1 cellular context compared by ENCODE assay signal in genomic region chr4:154549894-154550790, GRCh38.
TF ChIP-seq lines count a peak whose summit lies in the region.

PLRG1 (minus strand) TSS chr4:154550400; CDS start chr4:154550308, 92 bp downstream.

TF ChIP-seq in K562, 482 proteins besides CTCF, POLR2A, EP300 and RAD21 (continued from another document and continues in another):
- TF ChIP-seq BCLAF1 (IDR thresholded peaks at IDR 0.05; ENCODE audit: borderline replicate concordance in 1 of 2, control insufficient read depth in 1 of 2, low read depth in 2 of 2, low read length in 1 of 2) = 0 out of 4 replicates have a peak, but pooled peaks of 1 of the 2 experiments have one; percentile 59
- TF ChIP-seq MNT (conservative IDR thresholded peaks at IDR 0.05) = peak in 1 of 2 experiments; percentile 63; a peak in 2 of 4 replicates
- no peak for TF ChIP-seq STAT6 (CRISPR knock-in tag; IDR thresholded peaks at IDR 0.05)
- no peak for TF ChIP-seq CBX3 (IDR thresholded peaks at IDR 0.05; ENCODE audit: borderline replicate concordance in 1 of 2, low read length in 2 of 2)
- TF ChIP-seq RFX5 (IDR thresholded peaks at IDR 0.05; ENCODE audit: low read depth, low read length) = no peak
- no peak; the same call in 1 of the 2 replicates for TF ChIP-seq POLR2AphosphoS2 (IDR thresholded peaks at IDR 0.05; ENCODE audit: low read length)
- no peak for TF ChIP-seq ZNF347 (CRISPR knock-in tag; IDR thresholded peaks at IDR 0.05; ENCODE audit: low read depth)
- TF ChIP-seq ZNF174 (CRISPR knock-in tag; IDR thresholded peaks at IDR 0.05) = no peak
- TF ChIP-seq KAT2B (IDR thresholded peaks at IDR 0.05; ENCODE audit: low read depth, low read length) = no peak
- no peak for TF ChIP-seq SFPQ (IDR thresholded peaks at IDR 0.05; ENCODE audit: low read depth, low read length)
- TF ChIP-seq PTTG1 (tag; IDR thresholded peaks at IDR 0.05; ENCODE audit: low read depth) = no peak
- TF ChIP-seq MBD1 (CRISPR knock-in tag; IDR thresholded peaks at IDR 0.05) = no peak
- TF ChIP-seq ZC3H4 (CRISPR knock-in tag; IDR thresholded peaks at IDR 0.05; ENCODE audit: borderline replicate concordance) = no peak
- peak in 2 of 3 experiments; percentile 28 to 65 for TF ChIP-seq YY1 (IDR thresholded peaks at IDR 0.05; ENCODE audit: borderline replicate concordance in 1 of 3, control insufficient read depth in 1 of 3, extremely low read depth in 1 of 3, insufficient read depth in 3 of 3, insufficient read length in 1 of 3, insufficient replicate concordance in 2 of 3, low read depth in 1 of 3, low read length in 2 of 3)
- no peak for TF ChIP-seq SMAD3 (CRISPR knock-in tag; conservative IDR thresholded peaks at IDR 0.05)
- TF ChIP-seq RREB1 (CRISPR knock-in tag; IDR thresholded peaks at IDR 0.05) = no peak
- no peak for TF ChIP-seq ZBTB33 (CRISPR knock-in tag; IDR thresholded peaks at IDR 0.05)
- no peak for TF ChIP-seq NR2C1 (IDR thresholded peaks at IDR 0.05)
- no peak for TF ChIP-seq NR2C1 (tag; IDR thresholded peaks at IDR 0.05)
- TF ChIP-seq POU5F1 (IDR thresholded peaks at IDR 0.05; ENCODE audit: borderline replicate concordance, low read depth, low read length, partially characterized antibody) = no peak
- no peak; the same call in 1 of the 2 replicates for TF ChIP-seq TRIM25 (IDR thresholded peaks at IDR 0.05; ENCODE audit: borderline replicate concordance)
- TF ChIP-seq ZNF785 (CRISPR knock-in tag; IDR thresholded peaks at IDR 0.05) = no peak
- no peak for TF ChIP-seq FIP1L1 (IDR thresholded peaks at IDR 0.05; ENCODE audit: low read depth, low read length, poor library complexity, severe bottlenecking)
- no peak for TF ChIP-seq ZBTB26 (CRISPR knock-in tag; IDR thresholded peaks at IDR 0.05)
- TF ChIP-seq NR3C1 (CRISPR knock-in tag; IDR thresholded peaks at IDR 0.05) = no peak
- TF ChIP-seq ZFP30 (CRISPR knock-in tag; IDR thresholded peaks at IDR 0.05; ENCODE audit: borderline replicate concordance) = no peak
- TF ChIP-seq RBFOX2 (IDR thresholded peaks at IDR 0.05; ENCODE audit: low read depth, low read length) = peak; percentile 86
- TF ChIP-seq GATAD2A (IDR thresholded peaks at IDR 0.05) = no peak
